In genomic region chr20:21303872-21304586, GRCh38 we compare ENCODE assay signal across 8 cellular contexts. TPM values are rescaled to one million over a fixed set of nuclear protein-coding genes. Genes with fewer than 3 reads are reported as not detected.
DNase-seq lines count a peak whose midpoint lies in the region; ATAC-seq and TF ChIP-seq lines count a peak whose summit lies in the region.

No MANE protein-coding gene starts in this region.

- H3K27me3 ChIP-seq in trophoblast cell (ENCODE audit: insufficient read depth, low read length), result no peaks in the 10 kb centered on the region

- peak overlapping the region; percentile 45 for H3K27ac ChIP-seq in trophoblast cell (ENCODE audit: low read depth, low read length)

- no peak overlapping the region for H4K91ac ChIP-seq in trophoblast cell (ENCODE audit: low read depth, low read length)

- peak; percentile 54 for DNase-seq in fibroblast of the aortic adventitia (ENCODE audit: low read depth)
- peak in 1 of 2 donors; percentile 43 for DNase-seq in trophoblast cell
- DNase-seq in SW480 (ENCODE audit: low spot score), result no peak
- DNase-seq in NK-92 (lab: John Stamatoyannopoulos, UW; ENCODE audit: unreplicated experiment), result no peak

- peak overlapping the region; percentile 42 for H3K14ac ChIP-seq in trophoblast cell (ENCODE audit: low read length)

- H3K9me3 ChIP-seq in trophoblast cell (ENCODE audit: insufficient read depth, low read depth, low read length), result no peaks in the 10 kb centered on the region

- H4K8ac ChIP-seq in trophoblast cell (ENCODE audit: low read depth, low read length), result peak overlapping the region; percentile 45

- peak overlapping the region; percentile 73 for H2BK5ac ChIP-seq in trophoblast cell (ENCODE audit: low read depth, low read length, poor library complexity)

- peak overlapping the region; percentile 48 for H4K12ac ChIP-seq in trophoblast cell (ENCODE audit: low read depth, low read length)

- peaks cover 12% of the 10 kb centered on the region for H3K79me2 ChIP-seq in trophoblast cell (ENCODE audit: control insufficient read depth, insufficient read depth, low read length, poor library complexity)

- ATAC-seq in GM18499 (IDR thresholded peaks at IDR 0.05; ENCODE audit: insufficient read depth, unreplicated experiment), result peak; percentile 6
- ATAC-seq in HG02763 (IDR thresholded peaks at IDR 0.05; ENCODE audit: unreplicated experiment), result peak; percentile 4
- peak; percentile 21 for ATAC-seq in SK-N-SH treated with all-trans-retinoic acid at 6 μM for 48 hours
- ATAC-seq in HG03108 (IDR thresholded peaks at IDR 0.05; ENCODE audit: unreplicated experiment), result no peak

- H3K36me3 ChIP-seq in trophoblast cell (ENCODE audit: control insufficient read depth in 1 of 2, insufficient read depth in 2 of 2, low read length in 2 of 2), result peaks cover 0 to 2% of the 10 kb centered on the region in 2 experiments

- H3K9ac ChIP-seq in trophoblast cell (ENCODE audit: low read length), result peak overlapping the region; percentile 86

- H3K4me3 ChIP-seq in fibroblast of the aortic adventitia (ENCODE audit: low read depth, low read length) (peak overlapping the region; percentile 83), trophoblast cell (ENCODE audit: low read depth, low read length) (peak overlapping the region; percentile 96)

- H3K23ac ChIP-seq in trophoblast cell (ENCODE audit: low read length), result no peak overlapping the region

- peak overlapping the region; percentile 97 for H2AFZ ChIP-seq in trophoblast cell (ENCODE audit: insufficient read depth, low read length, poor library complexity)

- WGBS in trophoblast cell (ENCODE audit: extremely low coverage, insufficient coverage, insufficient read length), result no CpG with 5 or more reads among the region's 18 CpGs

- H3K4me2 ChIP-seq in trophoblast cell (ENCODE audit: low read length), result peak overlapping the region; percentile 82

- no peak overlapping the region for H3K18ac ChIP-seq in trophoblast cell (ENCODE audit: low read length)

- no peaks in the 10 kb centered on the region for H3K4me1 ChIP-seq in trophoblast cell (ENCODE audit: control insufficient read depth in 1 of 2, insufficient read depth in 2 of 2, low read length in 2 of 2)

- no peak overlapping the region for H2AK5ac ChIP-seq in trophoblast cell (ENCODE audit: low read length)

- H3K4ac ChIP-seq in trophoblast cell (ENCODE audit: low read depth, low read length), result peak overlapping the region; percentile 94

- H3K79me1 ChIP-seq in trophoblast cell (ENCODE audit: low read length), result peaks cover 9% of the 10 kb centered on the region

- H2BK12ac ChIP-seq in trophoblast cell (ENCODE audit: low read length), result no peak overlapping the region

- no peak for TF ChIP-seq CTCF in fibroblast of the aortic adventitia (IDR thresholded peaks at IDR 0.05; ENCODE audit: insufficient read depth, low read length)

- no peak overlapping the region for H2BK120ac ChIP-seq in trophoblast cell (ENCODE audit: insufficient read depth, low read length, poor library complexity)

TF ChIP-seq in SK-N-SH treated with all-trans-retinoic acid at 6 μM for 48 hours, 23 proteins besides CTCF, POLR2A, EP300 and RAD21:
- TF ChIP-seq ZNF70 (CRISPR knock-in tag; IDR thresholded peaks at IDR 0.05), result no peak
- no peak for TF ChIP-seq PPARA (CRISPR knock-in tag; IDR thresholded peaks at IDR 0.05; ENCODE audit: borderline replicate concordance)
- no peak for TF ChIP-seq CREB5 (CRISPR knock-in tag; IDR thresholded peaks at IDR 0.05; ENCODE audit: low read depth)
- no peak for TF ChIP-seq POU6F1 (CRISPR knock-in tag; IDR thresholded peaks at IDR 0.05; ENCODE audit: borderline replicate concordance, low read depth)
- no peak for TF ChIP-seq ISL1 (CRISPR knock-in tag; IDR thresholded peaks at IDR 0.05)
- TF ChIP-seq ZC3H10 (CRISPR knock-in tag; IDR thresholded peaks at IDR 0.05), result no peak
- no peak for TF ChIP-seq ZFP3 (CRISPR knock-in tag; IDR thresholded peaks at IDR 0.05)
- TF ChIP-seq BACH2 (CRISPR knock-in tag; IDR thresholded peaks at IDR 0.05; ENCODE audit: borderline replicate concordance), result no peak
- no peak for TF ChIP-seq OSR1 (CRISPR knock-in tag; IDR thresholded peaks at IDR 0.05)
- TF ChIP-seq ZNF8 (CRISPR knock-in tag; IDR thresholded peaks at IDR 0.05), result no peak
TF ChIP-seq in SK-N-SH treated with all-trans-retinoic acid at 6 μM for 48 hours: peak in this region for 0.

RNA-seq across cellular contexts. Expression of gene XRN2, which starts 0.9 kb away (rescaled TPM):
- total RNA-seq in fibroblast of the aortic adventitia (ENCODE audit: low replicate concordance), result 97.1 and 97.3 TPM in 2 replicates
- polyA plus RNA-seq in trophoblast cell (2013), result 50.0 and 51.3 TPM in 2 replicates
